24 cellular contexts compared by ENCODE assay signal in the genomic region with DNA sequence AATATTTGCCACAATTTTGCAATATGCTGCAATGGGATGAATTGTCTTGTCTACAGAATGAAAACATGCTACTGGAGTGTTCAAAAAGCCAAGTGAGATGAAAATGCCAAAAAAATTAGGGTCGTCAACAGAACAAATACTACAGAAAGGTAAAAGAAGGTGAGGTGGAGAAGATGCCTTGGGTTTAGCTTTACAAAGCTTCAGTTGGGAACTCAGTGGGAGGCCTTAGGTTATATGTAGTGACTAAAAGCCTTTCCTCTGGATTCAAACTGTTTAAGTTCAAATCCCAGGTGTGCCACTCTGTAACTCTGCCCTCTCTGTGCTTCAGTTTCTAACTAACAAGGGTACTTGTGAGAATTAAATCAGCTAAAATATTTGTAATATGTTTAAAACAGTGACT.
DNase-seq lines count a peak whose midpoint lies in the region; ATAC-seq, FAIRE-seq and TF ChIP-seq lines count a peak whose summit lies in the region.
"Had no signal": no experiment of that assay in that cellular context is flagged by ENCODE, and none has a peak within 500 bp of the region (broad histone marks: within the 10 kb centered on the region; RNA-seq: fewer than 3 reads in every experiment).

No MANE protein-coding gene starts in this region.

- CTCF ChIA-PET in H1 (lab: Charles Lee; ENCODE audit: partially characterized antibody) = no interaction called here

- H3K9me3 Mint-ChIP-seq in GM23338 = peaks cover 5% of the 10 kb centered on the region; the same call in 2 of the 3 replicates
- H3K9me3 Mint-ChIP-seq in nephron progenitor cell = no peaks in the 10 kb centered on the region
- peaks cover 6 to 9% of the 10 kb centered on the region in 2 donors for H3K9me3 Mint-ChIP-seq in activated naive CD4-positive, alpha-beta T cell treated with anti-CD3 and anti-CD28 coated beads, Interleukin-2, amount 50 U/mL, for 72 hours

- no peak for FAIRE-seq in H1 (lab: Jason Lieb, UNC)
- FAIRE-seq: D721Med, GM12878, H54 had no signal

- no peaks in the 10 kb centered on the region for H3F3A ChIP-seq in GM23338 (replicated peaks; ENCODE audit: low read depth)

- no peak overlapping the region for H3K27ac Mint-ChIP-seq in GM23338
- peak overlapping the region; percentile 49 for H3K27ac Mint-ChIP-seq in nephron progenitor cell
- H3K27ac Mint-ChIP-seq in activated naive CD4-positive, alpha-beta T cell treated with anti-CD3 and anti-CD28 coated beads, Interleukin-2, amount 50 U/mL, for 72 hours = no peak overlapping the region
- H3K27ac Mint-ChIP-seq: B cell; CD4-positive, CD25-positive, alpha-beta regulatory T cell; CD8-positive, alpha-beta memory T cell; HFFc6 had no signal

- no peaks in the 10 kb centered on the region for H3K23me2 ChIP-seq in H1 (ENCODE audit: low read depth, low read length)

- H2AFZ ChIP-seq in GM23338 (no peak overlapping the region), H1 (ENCODE audit: low read length) (no peak overlapping the region)
- H2AFZ ChIP-seq: GM23248 had no signal

- no peaks in the 10 kb centered on the region for H3K79me2 ChIP-seq in GM23338 (replicated peaks; ENCODE audit: insufficient read depth)
- no peaks in the 10 kb centered on the region for H3K79me2 ChIP-seq in H1 (ENCODE audit: control insufficient read depth in 1 of 2, insufficient read depth in 2 of 2, low read length in 2 of 2)

- no peak overlapping the region for H4K8ac ChIP-seq in H1 (ENCODE audit: extremely low read depth, insufficient read depth, low read length)

- no peaks in the 10 kb centered on the region for H3K36me3 ChIP-seq in GM23338 (ENCODE audit: insufficient read depth)
- H3K36me3 ChIP-seq in SK-N-MC (ENCODE audit: insufficient read depth, low read length) = no peaks in the 10 kb centered on the region
- no peaks in the 10 kb centered on the region for H3K36me3 ChIP-seq in H1 (ENCODE audit: control insufficient read depth in 2 of 4, insufficient read depth in 4 of 4, low read length in 3 of 4)
- H3K36me3 ChIP-seq in sigmoid colon = no peaks in the 10 kb centered on the region
- H3K36me3 ChIP-seq: BLaER1, HAP-1 had no signal

- no peak overlapping the region for H3K4ac ChIP-seq in H1 (replicated peaks; ENCODE audit: insufficient read length, low read depth, low read length)

- no peak for TF ChIP-seq EP300 in H1 (IDR thresholded peaks at IDR 0.05; ENCODE audit: borderline replicate concordance in 1 of 2, low read depth in 2 of 2, low read length in 2 of 2)
- TF ChIP-seq EP300 in sigmoid colon (IDR thresholded peaks at IDR 0.05) = no peak

- H3K27me3 Mint-ChIP-seq in GM23338 (ENCODE audit: insufficient read depth, low read depth, poor library complexity) = peaks cover 3% of the 10 kb centered on the region
- H3K27me3 Mint-ChIP-seq in nephron progenitor cell (ENCODE audit: low read depth, poor library complexity) = no peaks in the 10 kb centered on the region
- H3K27me3 Mint-ChIP-seq: B cell; CD4-positive, CD25-positive, alpha-beta regulatory T cell; CD8-positive, alpha-beta memory T cell had no signal

- H2BK15ac ChIP-seq in H1 (ENCODE audit: low read length) = no peak overlapping the region

- H3K27me3 ChIP-seq in GM23338 (ENCODE audit: insufficient read depth) (no peaks in the 10 kb centered on the region), H1 (replicated peaks in 1 of 4; ENCODE audit: control insufficient read depth in 3 of 4, extremely low read depth in 1 of 4, insufficient read depth in 3 of 4, low read length in 3 of 4) (no peaks in the 10 kb centered on the region), sigmoid colon (no peaks in the 10 kb centered on the region)
- H3K27me3 ChIP-seq: BLaER1 had no signal

- H3K79me1 ChIP-seq in H1 (ENCODE audit: low read depth, low read length) = no peaks in the 10 kb centered on the region

- H3K4me3 Mint-ChIP-seq in GM23338 (no peak overlapping the region), nephron progenitor cell (no peak overlapping the region)
- H3K4me3 Mint-ChIP-seq: B cell; CD4-positive, CD25-positive, alpha-beta regulatory T cell; CD8-positive, alpha-beta memory T cell; HFFc6 had no signal

- intact Hi-C loops in sigmoid colon (cut with DNase I) = no loop called here

- H3K4me1 Mint-ChIP-seq in GM23338 = peaks cover 32% of the 10 kb centered on the region
- no peaks in the 10 kb centered on the region for H3K4me1 Mint-ChIP-seq in nephron progenitor cell
- H3K4me1 Mint-ChIP-seq: B cell; CD4-positive, CD25-positive, alpha-beta regulatory T cell; CD8-positive, alpha-beta memory T cell had no signal

- H3K56ac ChIP-seq in H1 (replicated peaks; ENCODE audit: insufficient read length, low read depth, low read length) = no peak overlapping the region

- H4K20me1 ChIP-seq in GM23338 (replicated peaks; ENCODE audit: insufficient read depth) = no peaks in the 10 kb centered on the region
- no peaks in the 10 kb centered on the region for H4K20me1 ChIP-seq in H1 (replicated peaks in 1 of 2; ENCODE audit: control insufficient read depth in 1 of 2, insufficient read depth in 2 of 2, low read length in 2 of 2)
- H4K20me1 ChIP-seq: BLaER1 had no signal

- H3K23ac ChIP-seq in H1 (ENCODE audit: insufficient read length) = no peak overlapping the region

- 64% methylated on average over 1 of the region's 1 CpG; no CpG with 5 or more reads in 1 of the 2 experiments for WGBS in H1 (ENCODE audit: extremely low coverage in 1 of 2, insufficient coverage in 1 of 2, insufficient read length in 1 of 2, insufficient replicate concordance in 2 of 2, low coverage in 1 of 2, low lambda C conversion rate in 2 of 2, missing lambda C conversion rate in 1 of 2), 2 experiments
- 92 to 94% methylated on average over 1 of the region's 1 CpG for WGBS in sigmoid colon, 2 donors

- H3K4me2 ChIP-seq in GM23338 = peak overlapping the region; percentile 48; the same call in 1 of the 2 replicates
- no peak overlapping the region; a peak in 1 of 4 replicates for H3K4me2 ChIP-seq in H1 (ENCODE audit: insufficient read depth in 1 of 2, low read depth in 2 of 2, low read length in 2 of 2)
- H3K4me2 ChIP-seq: BLaER1 had no signal

- H4K5ac ChIP-seq in H1 (ENCODE audit: insufficient read length, low read depth, low read length) = no peak overlapping the region

- H3K4me1 ChIP-seq in GM23338 (ENCODE audit: insufficient read depth) = peaks cover 30% of the 10 kb centered on the region
- peaks cover 0 to 13% (median 0%) of the 10 kb centered on the region in 4 experiments; a peak in 2 of 7 replicates for H3K4me1 ChIP-seq in H1 (replicated peaks in 1 of 4; ENCODE audit: control insufficient read depth in 3 of 4, insufficient read depth in 4 of 4, low read length in 3 of 4)
- H3K4me1 ChIP-seq in sigmoid colon = no peaks in the 10 kb centered on the region
- H3K4me1 ChIP-seq: BLaER1 had no signal

- peak; percentile 54 for ATAC-seq in GM23338
- ATAC-seq in activated naive CD4-positive, alpha-beta T cell treated with anti-CD3 and anti-CD28 coated beads, Interleukin-2, amount 50 U/mL, for 72 hours = no peak
- ATAC-seq: GM12878 had no signal

- 0 out of 2 replicates have a peak, but pooled peaks cover 4% of the 10 kb centered on the region for H3K9me2 ChIP-seq in GM23338 (ENCODE audit: insufficient read depth)

- no peak overlapping the region for H2BK20ac ChIP-seq in H1 (ENCODE audit: low read length)

- TF ChIP-seq CTCF in GM23338 (conservative IDR thresholded peaks at IDR 0.05; ENCODE audit: low read depth in 2 of 2) (no peak), H1 (IDR thresholded peaks at IDR 0.05; ENCODE audit: control extremely low read depth in 1 of 3, insufficient read depth in 1 of 3, low read depth in 1 of 3, low read length in 3 of 3) (no peak), nephron progenitor cell (IDR thresholded peaks at IDR 0.05) (no peak), sigmoid colon (IDR thresholded peaks at IDR 0.05) (no peak)

- TF ChIP-seq RAD21 in H1 (IDR thresholded peaks at IDR 0.05 in 1 of 2, conservative IDR thresholded peaks at IDR 0.05 in 1 of 2; ENCODE audit: low read depth in 2 of 2, low read length in 2 of 2) = no peak

- H3K18ac ChIP-seq in H1 (ENCODE audit: extremely low read depth, low read length) = no peak overlapping the region

- H3K9ac ChIP-seq in SK-N-MC (ENCODE audit: insufficient read length) (no peak overlapping the region), H1 (replicated peaks in 1 of 4; ENCODE audit: extremely low read depth in 1 of 4, low read depth in 3 of 4, low read length in 3 of 4) (no peak overlapping the region)
- H3K9ac ChIP-seq: BLaER1, GM23248 had no signal

- no peaks in the 10 kb centered on the region for H3K9me3 ChIP-seq in SK-N-MC (ENCODE audit: low read depth, low read length)
- H3K9me3 ChIP-seq in H1 (ENCODE audit: insufficient read depth in 2 of 2, low read depth in 1 of 2, low read length in 1 of 2) = no peaks in the 10 kb centered on the region; a peak in 1 of 4 replicates
- H3K9me3 ChIP-seq in sigmoid colon = no peaks in the 10 kb centered on the region
- H3K9me3 ChIP-seq: BLaER1, HAP-1 had no signal

- no peak overlapping the region for H3K27ac ChIP-seq in GM23338 (ENCODE audit: low read depth)
- H3K27ac ChIP-seq in SK-N-MC = peak overlapping the region; percentile 95
- no peak overlapping the region for H3K27ac ChIP-seq in H1 (ENCODE audit: low read depth, low read length)
- no peak overlapping the region for H3K27ac ChIP-seq in sigmoid colon
- H3K27ac ChIP-seq: BLaER1, C4-2B, GM23248 had no signal

- DNase-seq in GM23338 (ENCODE audit: low spot score) = peak; percentile 42
- DNase-seq in SK-N-MC (ENCODE audit: low read depth, low spot score) = no peak
- no peak for DNase-seq in H1 (ENCODE audit: low read depth in 1 of 2, low spot score in 2 of 2)
- DNase-seq in nephron progenitor cell = no peak
- DNase-seq in activated naive CD4-positive, alpha-beta T cell treated with anti-CD3 and anti-CD28 coated beads, Interleukin-2, amount 50 U/mL, for 72 hours (ENCODE audit: low spot score in 2 of 2) = no peak
- DNase-seq in LoVo (ENCODE audit: low spot score) = no peak
- DNase-seq in sigmoid colon = no peak
- no peak for DNase-seq in A172 (ENCODE audit: low spot score)
- DNase-seq: 8988T; CD4-positive, CD25-positive, alpha-beta regulatory T cell; CD8-positive, alpha-beta memory T cell; DMS 273 treated with DMSO at 0.1 percent for 48 hours; DMS79; EL; GDM1; GM23248; HFFc6 had no signal

- H2BK120ac ChIP-seq in H1 (replicated peaks; ENCODE audit: low read depth, low read length) = no peak overlapping the region

- H3K4me3 ChIP-seq in GM23338 (no peak overlapping the region), SK-N-MC (peak overlapping the region; percentile 65), H1 (ENCODE audit: extremely low read depth in 1 of 4, insufficient read depth in 2 of 4, low read depth in 3 of 4, low read length in 4 of 4) (no peak overlapping the region), sigmoid colon (no peak overlapping the region)
- H3K4me3 ChIP-seq: BLaER1, GM12878, GM23248, HAP-1 had no signal

- no peak overlapping the region for H2BK12ac ChIP-seq in H1 (ENCODE audit: low read depth, low read length)

- H3K36me3 Mint-ChIP-seq in GM23338 (ENCODE audit: low read depth) (peaks cover 3% of the 10 kb centered on the region; the same call in 2 of the 3 replicates), nephron progenitor cell (ENCODE audit: low read depth) (no peaks in the 10 kb centered on the region)
- H3K36me3 Mint-ChIP-seq in activated naive CD4-positive, alpha-beta T cell treated with anti-CD3 and anti-CD28 coated beads, Interleukin-2, amount 50 U/mL, for 72 hours = no peaks in the 10 kb centered on the region
- H3K36me3 Mint-ChIP-seq: CD4-positive, CD25-positive, alpha-beta regulatory T cell; CD8-positive, alpha-beta memory T cell had no signal

- no peak overlapping the region for H4K91ac ChIP-seq in H1 (replicated peaks; ENCODE audit: insufficient read length, low read length)

- H3K14ac ChIP-seq in H1 (ENCODE audit: insufficient read length) = no peak overlapping the region

- no peak for TF ChIP-seq POLR2A in H1 (IDR thresholded peaks at IDR 0.05; ENCODE audit: control extremely low read depth in 1 of 2, low read depth in 2 of 2, low read length in 2 of 2)
- TF ChIP-seq POLR2A in sigmoid colon (IDR thresholded peaks at IDR 0.05) = no peak

- no peak overlapping the region for H2AK5ac ChIP-seq in H1 (ENCODE audit: low read depth, low read length)

- POLR2A ChIA-PET in H1 (lab: Charles Lee; ENCODE audit: partially characterized antibody) = interaction anchor here (0.6 to 1.2 kb wide), 2 partner anchors 15 to 772 kb away, joined by 3 to 4 read pairs; no protein-coding TSS in a partner anchor

- H2BK5ac ChIP-seq in H1 (ENCODE audit: low read depth, low read length) = no peak overlapping the region
